Comparison of ENCODE assay signal across 1 cellular context in genomic region chr7:37448057-37448636, GRCh38.
A peak's percentile ranks its signal among the peaks of the same experiment; 100 is the strongest.
TF ChIP-seq lines count a peak whose summit lies in the region.

No MANE protein-coding gene starts in this region.

TF ChIP-seq in K562, 482 proteins besides CTCF, POLR2A, EP300 and RAD21:
- no peak for TF ChIP-seq NUFIP1 (IDR thresholded peaks at IDR 0.05; ENCODE audit: partially characterized antibody)
- no peak for TF ChIP-seq MTF1 (CRISPR knock-in tag; IDR thresholded peaks at IDR 0.05; ENCODE audit: borderline replicate concordance)
- TF ChIP-seq VEZF1 (CRISPR knock-in tag; IDR thresholded peaks at IDR 0.05), result peak; percentile 2; the same call in 1 of the 2 replicates
